Comparison of ENCODE assay signal across 23 cellular contexts in the genomic region with DNA sequence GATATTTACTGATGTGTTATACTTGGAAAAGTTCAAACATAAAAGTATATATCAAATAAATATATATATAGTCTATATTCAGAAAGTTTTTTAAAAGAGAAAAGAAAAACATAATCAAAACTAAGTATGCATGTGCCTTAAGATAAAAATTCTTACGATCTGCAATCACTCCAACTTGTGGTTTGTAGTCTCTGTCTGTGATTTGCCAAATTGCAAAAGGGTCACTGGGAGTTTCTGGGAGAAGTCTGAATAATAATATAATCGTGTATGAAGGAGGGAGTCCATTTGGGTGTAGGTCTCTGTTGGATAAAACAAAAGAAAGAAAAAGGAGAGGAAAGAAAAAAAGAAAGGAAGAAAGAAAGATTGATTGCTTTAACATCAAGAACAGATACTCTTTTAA.
"Had no signal": no experiment of that assay in that cellular context is flagged by ENCODE, and none has a peak within 500 bp of the region (broad histone marks: within the 10 kb centered on the region; RNA-seq: fewer than 3 reads in every experiment).

No MANE protein-coding gene starts in this region.

- H3K36me3 ChIP-seq: cardiac muscle cell, left ventricle myocardium inferior, ovary, prostate gland, spleen, upper lobe of right lung had no signal

- ATAC-seq: foreskin keratinocyte, natural killer cell, upper lobe of right lung had no signal

- H3K27me3 Mint-ChIP-seq: dendritic cell treated with granulocyte-macrophage colony-stimulating factor and Interleukin-4, amounts not matched to agents 40 ng/mL and 50 ng/mL, for 4 days had no signal

- H3K9me3 Mint-ChIP-seq: activated naive CD8-positive, alpha-beta T cell treated with anti-CD3 and anti-CD28 coated beads for 36 hours; dendritic cell treated with granulocyte-macrophage colony-stimulating factor and Interleukin-4, amounts not matched to agents 40 ng/mL and 50 ng/mL, for 4 days; natural killer cell had no signal

- H2AFZ ChIP-seq: hepatocyte had no signal

- H3K27me3 ChIP-seq: cardiac muscle cell, foreskin keratinocyte, hepatocyte, ovary, spleen, upper lobe of right lung had no signal

- H3K36me3 Mint-ChIP-seq: activated naive CD8-positive, alpha-beta T cell treated with anti-CD3 and anti-CD28 coated beads for 36 hours; natural killer cell had no signal

- H3K4me1 ChIP-seq: foreskin keratinocyte, left ventricle myocardium inferior, prostate gland, spleen, upper lobe of right lung had no signal

- DNase-seq: activated CD4-positive, alpha-beta T cell treated with anti-CD3 and anti-CD28 coated beads for 1 hour; activated CD8-positive, alpha-beta memory T cell treated with anti-CD3 and anti-CD28 coated beads for 24 hours; activated CD8-positive, alpha-beta memory T cell treated with anti-CD3 and anti-CD28 coated beads, Interleukin-2, amount 50 U/mL, for 48 hours; activated naive CD4-positive, alpha-beta T cell treated with Interleukin-2 at 50 U/mL for 16 hours; activated naive CD8-positive, alpha-beta T cell treated with anti-CD3 and anti-CD28 coated beads for 36 hours; activated T-cell treated with anti-CD3 and anti-CD28 coated beads, Interleukin-2, amount 50 U/mL, for 48 hours; amygdala; effector CD4-positive, alpha-beta T cell; foreskin keratinocyte; left ventricle myocardium inferior; midbrain; natural killer cell; ovary; spleen; stimulated activated CD4-positive, alpha-beta T cell treated with anti-CD3 and anti-CD28 coated beads, Interleukin-4, amount 100 ng/mL, for 1 hour; stimulated activated naive CD4-positive, alpha-beta T cell; T-helper 1 cell; T-helper 9 cell; upper lobe of right lung had no signal

- H3K4me3 ChIP-seq: cardiac muscle cell, hepatocyte, left ventricle myocardium inferior, ovary, prostate gland, spleen, upper lobe of right lung had no signal

- H3K79me2 ChIP-seq: hepatocyte had no signal

- H3K4me1 Mint-ChIP-seq: activated naive CD8-positive, alpha-beta T cell treated with anti-CD3 and anti-CD28 coated beads for 36 hours; natural killer cell had no signal

- H3K27ac ChIP-seq: cardiac muscle cell, foreskin keratinocyte, hepatocyte, left ventricle myocardium inferior, ovary, prostate gland, spleen, upper lobe of right lung had no signal

- H3K4me3 Mint-ChIP-seq: activated naive CD8-positive, alpha-beta T cell treated with anti-CD3 and anti-CD28 coated beads for 36 hours; dendritic cell treated with granulocyte-macrophage colony-stimulating factor and Interleukin-4, amounts not matched to agents 40 ng/mL and 50 ng/mL, for 4 days; natural killer cell had no signal

- H3K4me2 ChIP-seq: hepatocyte had no signal

- H3K9me3 ChIP-seq: left ventricle myocardium inferior, ovary, prostate gland, spleen, upper lobe of right lung had no signal

- H3K27ac Mint-ChIP-seq: activated naive CD8-positive, alpha-beta T cell treated with anti-CD3 and anti-CD28 coated beads for 36 hours; dendritic cell treated with granulocyte-macrophage colony-stimulating factor and Interleukin-4, amounts not matched to agents 40 ng/mL and 50 ng/mL, for 4 days; natural killer cell had no signal
